Comparison of ENCODE assay signal across 6 cellular contexts in genomic region chr1:50349242-50349565, GRCh38.
"Had no signal": no experiment of that assay in that cellular context is flagged by ENCODE, and none has a peak within 500 bp of the region (broad histone marks: within the 10 kb centered on the region; RNA-seq: fewer than 3 reads in every experiment).

No MANE protein-coding gene starts in this region.

- H3K4me3 ChIP-seq: cardiac muscle cell, hepatocyte, left ventricle myocardium inferior, upper lobe of left lung had no signal

- H3K27me3 ChIP-seq: cardiac muscle cell, foreskin keratinocyte, hepatocyte, upper lobe of left lung had no signal

- H3K27ac ChIP-seq: cardiac muscle cell, foreskin keratinocyte, hepatocyte, left ventricle myocardium inferior, upper lobe of left lung had no signal

- DNase-seq: activated effector memory CD4-positive, alpha-beta T cell treated with anti-CD3 and anti-CD28 coated beads, Interleukin-2, amount 50 U/mL, for 16 hours; left ventricle myocardium inferior had no signal

- H3K4me2 ChIP-seq: hepatocyte had no signal

- H3K36me3 ChIP-seq: cardiac muscle cell, left ventricle myocardium inferior, upper lobe of left lung had no signal

- H2AFZ ChIP-seq: hepatocyte had no signal

- H3K79me2 ChIP-seq: hepatocyte had no signal

- H3K4me1 ChIP-seq: foreskin keratinocyte, left ventricle myocardium inferior, upper lobe of left lung had no signal
